12 cellular contexts compared by ENCODE assay signal in the genomic region with DNA sequence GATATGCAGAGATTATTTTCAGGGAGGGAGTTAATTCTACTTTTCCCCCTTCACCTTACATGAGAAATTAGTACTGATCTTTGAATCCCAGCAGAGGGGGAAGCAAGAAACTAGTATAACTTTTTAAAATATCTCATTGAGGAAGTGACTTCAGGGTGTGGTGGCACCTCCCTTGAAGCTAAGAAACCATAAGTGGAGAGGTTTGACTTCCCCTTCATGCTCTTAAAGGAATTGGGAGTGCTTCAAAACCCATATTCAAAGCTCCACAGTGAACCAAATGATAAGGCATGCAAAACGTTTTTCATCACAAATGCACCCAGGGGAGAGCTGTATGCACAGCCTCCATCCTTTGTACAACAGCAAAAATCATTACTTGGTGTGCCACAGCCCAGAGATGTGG.
DNase-seq lines count a peak whose midpoint lies in the region; ATAC-seq, FAIRE-seq and TF ChIP-seq lines count a peak whose summit lies in the region.
"Had no signal": no experiment of that assay in that cellular context is flagged by ENCODE, and none has a peak within 500 bp of the region (broad histone marks: within the 10 kb centered on the region; RNA-seq: fewer than 3 reads in every experiment).

No MANE protein-coding gene starts in this region.

- H3K36me3 ChIP-seq in neutrophil (no peaks in the 10 kb centered on the region), MM.1S (replicated peaks; ENCODE audit: insufficient read depth, low read length) (no peaks in the 10 kb centered on the region)
- H3K36me3 ChIP-seq: SJCRH30 had no signal

- H3F3A ChIP-seq in MM.1S (ENCODE audit: insufficient read depth, low read length): no peaks in the 10 kb centered on the region

- H3K4me1 ChIP-seq in neutrophil (ENCODE audit: control insufficient read depth in 1 of 2, insufficient read depth in 1 of 2, low read depth in 1 of 2, low read length in 1 of 2) (peaks cover 17 to 23% of the 10 kb centered on the region in 2 experiments), MM.1S (ENCODE audit: low read length) (no peaks in the 10 kb centered on the region)
- H3K4me1 ChIP-seq: SJCRH30 had no signal

- H3K27me3 ChIP-seq in neutrophil (no peaks in the 10 kb centered on the region), MM.1S (replicated peaks; ENCODE audit: insufficient read depth, low read length) (no peaks in the 10 kb centered on the region)
- H3K27me3 ChIP-seq: SJCRH30 had no signal

- H3K4me3 ChIP-seq in neutrophil (ENCODE audit: low read depth in 1 of 2, low read length in 1 of 2) (no peak overlapping the region), MM.1S (ENCODE audit: low read length) (no peak overlapping the region)
- H3K4me3 ChIP-seq: SJCRH30 had no signal

- H3K27ac ChIP-seq in neutrophil: peak overlapping the region; percentile 23
- H3K27ac ChIP-seq in MM.1S (ENCODE audit: low read length): no peak overlapping the region
- H3K27ac ChIP-seq: SJCRH30 had no signal

- H3K79me2 ChIP-seq in MM.1S (ENCODE audit: low read length): no peaks in the 10 kb centered on the region

- FAIRE-seq in urothelium cell line (lab: Jason Lieb, UNC): no peak

- no peaks in the 10 kb centered on the region for H3K9me3 ChIP-seq in neutrophil
- H3K9me3 ChIP-seq in MM.1S (replicated peaks; ENCODE audit: insufficient read depth, low read length): no peaks in the 10 kb centered on the region
- H3K9me3 ChIP-seq: SJCRH30 had no signal

- no peaks in the 10 kb centered on the region for H4K20me1 ChIP-seq in MM.1S (ENCODE audit: insufficient read depth, low read length)

- H3K9ac ChIP-seq in MM.1S (ENCODE audit: low read length): no peak overlapping the region

- ATAC-seq in GM18873 (IDR thresholded peaks at IDR 0.05; ENCODE audit: low FRiP score, unreplicated experiment): peak; percentile 49
- ATAC-seq in HG02610 (IDR thresholded peaks at IDR 0.05; ENCODE audit: unreplicated experiment): peak; percentile 84
- ATAC-seq in HG03571 (IDR thresholded peaks at IDR 0.05; ENCODE audit: unreplicated experiment): no peak
- ATAC-seq: activated CD8-positive, alpha-beta memory T cell treated with anti-CD3 and anti-CD28 coated beads, Interleukin-2, amount 10 ng/mL, durations not matched to agents 7 days and 5 days had no signal

- no peak overlapping the region for H3K4me2 ChIP-seq in MM.1S (ENCODE audit: low read depth, low read length)

- no peak overlapping the region for H2AFZ ChIP-seq in MM.1S (ENCODE audit: low read length)

- no peaks in the 10 kb centered on the region for H3K9me2 ChIP-seq in MM.1S (replicated peaks; ENCODE audit: insufficient read depth, low read length)

- DNase-seq in NOMO-1 (lab: John Stamatoyannopoulos, UW; ENCODE audit: unreplicated experiment in 2 of 2) (peak; percentile 86 to 95), urothelium cell line (ENCODE audit: low spot score) (no peak), RKO (ENCODE audit: low spot score) (no peak), MM.1S (no peak)
- DNase-seq: activated CD8-positive, alpha-beta memory T cell treated with anti-CD3 and anti-CD28 coated beads, Interleukin-2, amount 10 ng/mL, durations not matched to agents 7 days and 5 days; GF-D8; NCI-H1417 treated with DMSO at 0.1 percent for 48 hours; SJCRH30 had no signal

- TF ChIP-seq CTCF in neutrophil (IDR thresholded peaks at IDR 0.05): no peak
- TF ChIP-seq CTCF in MM.1S (IDR thresholded peaks at IDR 0.05; ENCODE audit: low read length): no peak

Comparison
In these comparisons a context has a peak if more than half of its experiments do, and no peak if none do; other contexts are left out.
1. DNase-seq: peak in NOMO-1 (2 of 2); none in urothelium cell line (single experiment), RKO (single experiment) and MM.1S (single experiment).